In the genomic region with DNA sequence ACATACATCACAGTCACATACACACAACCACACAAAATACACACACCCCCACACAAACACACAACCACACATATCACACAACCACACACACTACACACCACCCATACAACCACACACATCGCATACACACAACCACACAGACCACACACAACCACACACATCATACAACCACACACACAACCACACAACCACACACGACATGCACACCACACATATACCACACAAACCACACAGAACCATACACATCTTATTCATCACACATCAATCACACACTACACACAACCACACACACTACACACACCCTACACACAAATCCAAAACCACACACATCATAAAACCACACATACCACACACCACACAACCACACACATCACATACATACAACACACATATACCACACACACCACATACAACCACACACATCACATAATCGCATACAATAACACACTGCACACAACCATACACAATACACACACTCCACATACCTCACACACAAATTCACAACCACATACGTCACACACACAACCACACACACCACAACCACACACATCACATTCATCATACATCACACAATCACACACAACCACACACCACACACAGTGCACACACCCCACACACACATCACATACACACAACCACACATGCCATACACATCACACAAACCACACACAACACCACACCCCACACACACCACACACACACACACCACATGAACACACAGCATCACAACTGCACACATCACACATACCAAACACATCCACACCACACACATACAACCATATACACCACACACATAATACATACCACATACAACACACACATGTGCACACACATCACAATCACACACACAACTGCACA, we compare ENCODE assay signal across 1 cellular context.
TF ChIP-seq lines count a peak whose summit lies in the region.

No MANE protein-coding gene starts in this region.

TF ChIP-seq in WTC11, 78 proteins besides CTCF, POLR2A, EP300 and RAD21 (continued from another document):
- TF ChIP-seq, protein P1, sequence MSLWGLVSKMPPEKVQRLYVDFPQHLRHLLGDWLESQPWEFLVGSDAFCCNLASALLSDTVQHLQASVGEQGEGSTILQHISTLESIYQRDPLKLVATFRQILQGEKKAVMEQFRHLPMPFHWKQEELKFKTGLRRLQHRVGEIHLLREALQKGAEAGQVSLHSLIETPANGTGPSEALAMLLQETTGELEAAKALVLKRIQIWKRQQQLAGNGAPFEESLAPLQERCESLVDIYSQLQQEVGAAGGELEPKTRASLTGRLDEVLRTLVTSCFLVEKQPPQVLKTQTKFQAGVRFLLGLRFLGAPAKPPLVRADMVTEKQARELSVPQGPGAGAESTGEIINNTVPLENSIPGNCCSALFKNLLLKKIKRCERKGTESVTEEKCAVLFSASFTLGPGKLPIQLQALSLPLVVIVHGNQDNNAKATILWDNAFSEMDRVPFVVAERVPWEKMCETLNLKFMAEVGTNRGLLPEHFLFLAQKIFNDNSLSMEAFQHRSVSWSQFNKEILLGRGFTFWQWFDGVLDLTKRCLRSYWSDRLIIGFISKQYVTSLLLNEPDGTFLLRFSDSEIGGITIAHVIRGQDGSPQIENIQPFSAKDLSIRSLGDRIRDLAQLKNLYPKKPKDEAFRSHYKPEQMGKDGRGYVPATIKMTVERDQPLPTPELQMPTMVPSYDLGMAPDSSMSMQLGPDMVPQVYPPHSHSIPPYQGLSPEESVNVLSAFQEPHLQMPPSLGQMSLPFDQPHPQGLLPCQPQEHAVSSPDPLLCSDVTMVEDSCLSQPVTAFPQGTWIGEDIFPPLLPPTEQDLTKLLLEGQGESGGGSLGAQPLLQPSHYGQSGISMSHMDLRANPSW (CRISPR knock-in tag; conservative IDR thresholded peaks at IDR 0.05; ENCODE audit: low read depth), result no peak
- TF ChIP-seq ZNF138 (CRISPR knock-in tag; conservative IDR thresholded peaks at IDR 0.05) (no peak), FOXJ3 (CRISPR knock-in tag; IDR thresholded peaks at IDR 0.05; ENCODE audit: borderline replicate concordance) (no peak), ZNF232 (CRISPR knock-in tag; IDR thresholded peaks at IDR 0.05) (no peak), ETV6 (CRISPR knock-in tag; IDR thresholded peaks at IDR 0.05) (no peak), RORB (CRISPR knock-in tag; IDR thresholded peaks at IDR 0.05) (no peak), SOX15 (CRISPR knock-in tag; IDR thresholded peaks at IDR 0.05) (0 out of 2 replicates have a peak, but pooled peaks have one; percentile 2), CREB1 (CRISPR knock-in tag; IDR thresholded peaks at IDR 0.05) (no peak), NFE2L1 (CRISPR knock-in tag; IDR thresholded peaks at IDR 0.05) (peak; percentile 12; the same call in 1 of the 2 replicates), TEAD4 (CRISPR knock-in tag; IDR thresholded peaks at IDR 0.05) (0 out of 2 replicates have a peak, but pooled peaks have one; percentile 17), HMGA2 (CRISPR knock-in tag; IDR thresholded peaks at IDR 0.05) (no peak), MYBL2 (CRISPR knock-in tag; IDR thresholded peaks at IDR 0.05) (no peak), ZNF423 (CRISPR knock-in tag; IDR thresholded peaks at IDR 0.05) (no peak), ZNF416 (CRISPR knock-in tag; IDR thresholded peaks at IDR 0.05) (no peak), NR1H2 (CRISPR knock-in tag; IDR thresholded peaks at IDR 0.05) (no peak), NFYB (CRISPR knock-in tag; conservative IDR thresholded peaks at IDR 0.05; ENCODE audit: low read depth) (no peak), ZBTB21 (CRISPR knock-in tag; IDR thresholded peaks at IDR 0.05; ENCODE audit: borderline replicate concordance) (no peak), SMAD3 (CRISPR knock-in tag; IDR thresholded peaks at IDR 0.05; ENCODE audit: borderline replicate concordance) (no peak)
- TF ChIP-seq, protein P2, sequence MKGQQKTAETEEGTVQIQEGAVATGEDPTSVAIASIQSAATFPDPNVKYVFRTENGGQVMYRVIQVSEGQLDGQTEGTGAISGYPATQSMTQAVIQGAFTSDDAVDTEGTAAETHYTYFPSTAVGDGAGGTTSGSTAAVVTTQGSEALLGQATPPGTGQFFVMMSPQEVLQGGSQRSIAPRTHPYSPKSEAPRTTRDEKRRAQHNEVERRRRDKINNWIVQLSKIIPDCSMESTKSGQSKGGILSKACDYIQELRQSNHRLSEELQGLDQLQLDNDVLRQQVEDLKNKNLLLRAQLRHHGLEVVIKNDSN (CRISPR knock-in tag; IDR thresholded peaks at IDR 0.05), result 0 out of 2 replicates have a peak, but pooled peaks have one; percentile 15
- TF ChIP-seq, protein P3, sequence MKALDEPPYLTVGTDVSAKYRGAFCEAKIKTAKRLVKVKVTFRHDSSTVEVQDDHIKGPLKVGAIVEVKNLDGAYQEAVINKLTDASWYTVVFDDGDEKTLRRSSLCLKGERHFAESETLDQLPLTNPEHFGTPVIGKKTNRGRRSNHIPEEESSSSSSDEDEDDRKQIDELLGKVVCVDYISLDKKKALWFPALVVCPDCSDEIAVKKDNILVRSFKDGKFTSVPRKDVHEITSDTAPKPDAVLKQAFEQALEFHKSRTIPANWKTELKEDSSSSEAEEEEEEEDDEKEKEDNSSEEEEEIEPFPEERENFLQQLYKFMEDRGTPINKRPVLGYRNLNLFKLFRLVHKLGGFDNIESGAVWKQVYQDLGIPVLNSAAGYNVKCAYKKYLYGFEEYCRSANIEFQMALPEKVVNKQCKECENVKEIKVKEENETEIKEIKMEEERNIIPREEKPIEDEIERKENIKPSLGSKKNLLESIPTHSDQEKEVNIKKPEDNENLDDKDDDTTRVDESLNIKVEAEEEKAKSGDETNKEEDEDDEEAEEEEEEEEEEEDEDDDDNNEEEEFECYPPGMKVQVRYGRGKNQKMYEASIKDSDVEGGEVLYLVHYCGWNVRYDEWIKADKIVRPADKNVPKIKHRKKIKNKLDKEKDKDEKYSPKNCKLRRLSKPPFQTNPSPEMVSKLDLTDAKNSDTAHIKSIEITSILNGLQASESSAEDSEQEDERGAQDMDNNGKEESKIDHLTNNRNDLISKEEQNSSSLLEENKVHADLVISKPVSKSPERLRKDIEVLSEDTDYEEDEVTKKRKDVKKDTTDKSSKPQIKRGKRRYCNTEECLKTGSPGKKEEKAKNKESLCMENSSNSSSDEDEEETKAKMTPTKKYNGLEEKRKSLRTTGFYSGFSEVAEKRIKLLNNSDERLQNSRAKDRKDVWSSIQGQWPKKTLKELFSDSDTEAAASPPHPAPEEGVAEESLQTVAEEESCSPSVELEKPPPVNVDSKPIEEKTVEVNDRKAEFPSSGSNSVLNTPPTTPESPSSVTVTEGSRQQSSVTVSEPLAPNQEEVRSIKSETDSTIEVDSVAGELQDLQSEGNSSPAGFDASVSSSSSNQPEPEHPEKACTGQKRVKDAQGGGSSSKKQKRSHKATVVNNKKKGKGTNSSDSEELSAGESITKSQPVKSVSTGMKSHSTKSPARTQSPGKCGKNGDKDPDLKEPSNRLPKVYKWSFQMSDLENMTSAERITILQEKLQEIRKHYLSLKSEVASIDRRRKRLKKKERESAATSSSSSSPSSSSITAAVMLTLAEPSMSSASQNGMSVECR (CRISPR knock-in tag; IDR thresholded peaks at IDR 0.05; ENCODE audit: borderline replicate concordance), result peak; percentile 34; the same call in 1 of the 2 replicates
- TF ChIP-seq, protein P4, sequence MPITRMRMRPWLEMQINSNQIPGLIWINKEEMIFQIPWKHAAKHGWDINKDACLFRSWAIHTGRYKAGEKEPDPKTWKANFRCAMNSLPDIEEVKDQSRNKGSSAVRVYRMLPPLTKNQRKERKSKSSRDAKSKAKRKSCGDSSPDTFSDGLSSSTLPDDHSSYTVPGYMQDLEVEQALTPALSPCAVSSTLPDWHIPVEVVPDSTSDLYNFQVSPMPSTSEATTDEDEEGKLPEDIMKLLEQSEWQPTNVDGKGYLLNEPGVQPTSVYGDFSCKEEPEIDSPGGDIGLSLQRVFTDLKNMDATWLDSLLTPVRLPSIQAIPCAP (CRISPR knock-in tag; IDR thresholded peaks at IDR 0.05), result no peak
- TF ChIP-seq, protein P5, sequence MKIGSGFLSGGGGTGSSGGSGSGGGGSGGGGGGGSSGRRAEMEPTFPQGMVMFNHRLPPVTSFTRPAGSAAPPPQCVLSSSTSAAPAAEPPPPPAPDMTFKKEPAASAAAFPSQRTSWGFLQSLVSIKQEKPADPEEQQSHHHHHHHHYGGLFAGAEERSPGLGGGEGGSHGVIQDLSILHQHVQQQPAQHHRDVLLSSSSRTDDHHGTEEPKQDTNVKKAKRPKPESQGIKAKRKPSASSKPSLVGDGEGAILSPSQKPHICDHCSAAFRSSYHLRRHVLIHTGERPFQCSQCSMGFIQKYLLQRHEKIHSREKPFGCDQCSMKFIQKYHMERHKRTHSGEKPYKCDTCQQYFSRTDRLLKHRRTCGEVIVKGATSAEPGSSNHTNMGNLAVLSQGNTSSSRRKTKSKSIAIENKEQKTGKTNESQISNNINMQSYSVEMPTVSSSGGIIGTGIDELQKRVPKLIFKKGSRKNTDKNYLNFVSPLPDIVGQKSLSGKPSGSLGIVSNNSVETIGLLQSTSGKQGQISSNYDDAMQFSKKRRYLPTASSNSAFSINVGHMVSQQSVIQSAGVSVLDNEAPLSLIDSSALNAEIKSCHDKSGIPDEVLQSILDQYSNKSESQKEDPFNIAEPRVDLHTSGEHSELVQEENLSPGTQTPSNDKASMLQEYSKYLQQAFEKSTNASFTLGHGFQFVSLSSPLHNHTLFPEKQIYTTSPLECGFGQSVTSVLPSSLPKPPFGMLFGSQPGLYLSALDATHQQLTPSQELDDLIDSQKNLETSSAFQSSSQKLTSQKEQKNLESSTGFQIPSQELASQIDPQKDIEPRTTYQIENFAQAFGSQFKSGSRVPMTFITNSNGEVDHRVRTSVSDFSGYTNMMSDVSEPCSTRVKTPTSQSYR (CRISPR knock-in tag; IDR thresholded peaks at IDR 0.05), result no peak
- TF ChIP-seq, protein P6, sequence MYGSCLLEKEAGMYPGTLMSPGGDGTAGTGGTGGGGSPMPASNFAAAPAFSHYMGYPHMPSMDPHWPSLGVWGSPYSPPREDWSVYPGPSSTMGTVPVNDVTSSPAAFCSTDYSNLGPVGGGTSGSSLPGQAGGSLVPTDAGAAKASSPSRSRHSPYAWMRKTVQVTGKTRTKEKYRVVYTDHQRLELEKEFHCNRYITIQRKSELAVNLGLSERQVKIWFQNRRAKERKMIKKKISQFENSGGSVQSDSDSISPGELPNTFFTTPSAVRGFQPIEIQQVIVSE (CRISPR knock-in tag; IDR thresholded peaks at IDR 0.05; ENCODE audit: borderline replicate concordance), result no peak
- TF ChIP-seq, protein P7, sequence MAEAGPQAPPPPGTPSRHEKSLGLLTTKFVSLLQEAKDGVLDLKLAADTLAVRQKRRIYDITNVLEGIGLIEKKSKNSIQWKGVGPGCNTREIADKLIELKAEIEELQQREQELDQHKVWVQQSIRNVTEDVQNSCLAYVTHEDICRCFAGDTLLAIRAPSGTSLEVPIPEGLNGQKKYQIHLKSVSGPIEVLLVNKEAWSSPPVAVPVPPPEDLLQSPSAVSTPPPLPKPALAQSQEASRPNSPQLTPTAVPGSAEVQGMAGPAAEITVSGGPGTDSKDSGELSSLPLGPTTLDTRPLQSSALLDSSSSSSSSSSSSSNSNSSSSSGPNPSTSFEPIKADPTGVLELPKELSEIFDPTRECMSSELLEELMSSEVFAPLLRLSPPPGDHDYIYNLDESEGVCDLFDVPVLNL (CRISPR knock-in tag; IDR thresholded peaks at IDR 0.05; ENCODE audit: borderline replicate concordance, low read depth), result no peak
- TF ChIP-seq, protein P8, sequence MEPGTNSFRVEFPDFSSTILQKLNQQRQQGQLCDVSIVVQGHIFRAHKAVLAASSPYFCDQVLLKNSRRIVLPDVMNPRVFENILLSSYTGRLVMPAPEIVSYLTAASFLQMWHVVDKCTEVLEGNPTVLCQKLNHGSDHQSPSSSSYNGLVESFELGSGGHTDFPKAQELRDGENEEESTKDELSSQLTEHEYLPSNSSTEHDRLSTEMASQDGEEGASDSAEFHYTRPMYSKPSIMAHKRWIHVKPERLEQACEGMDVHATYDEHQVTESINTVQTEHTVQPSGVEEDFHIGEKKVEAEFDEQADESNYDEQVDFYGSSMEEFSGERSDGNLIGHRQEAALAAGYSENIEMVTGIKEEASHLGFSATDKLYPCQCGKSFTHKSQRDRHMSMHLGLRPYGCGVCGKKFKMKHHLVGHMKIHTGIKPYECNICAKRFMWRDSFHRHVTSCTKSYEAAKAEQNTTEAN (CRISPR knock-in tag; IDR thresholded peaks at IDR 0.05), result no peak
TF ChIP-seq in WTC11: peak in this region for 5.
